8 cellular contexts compared by ENCODE assay signal in genomic region chr6:119348308-119349040, GRCh38. TPM values are rescaled to one million over a fixed set of nuclear protein-coding genes. Genes with fewer than 3 reads are reported as not detected.
DNase-seq lines count a peak whose midpoint lies in the region; ATAC-seq, FAIRE-seq and TF ChIP-seq lines count a peak whose summit lies in the region.

No MANE protein-coding gene starts in this region.

- H3K36me3 Mint-ChIP-seq in endothelial cell (ENCODE audit: low read depth, unreplicated experiment) = peaks cover 9% of the 10 kb centered on the region
- peaks cover 0 to 13% (median 0%) of the 10 kb centered on the region in 5 donors for H3K36me3 Mint-ChIP-seq in naive thymus-derived CD4-positive, alpha-beta T cell

- CTCF ChIA-PET in AG04449 (lab: Yijun Ruan, JAX) = interaction anchor here (0.9 to 3.4 kb wide), 4 partner anchors 199 to 237 kb away, joined by 3 to 40 read pairs (median 6); no protein-coding TSS in a partner anchor
- CTCF ChIA-PET in IMR-90 (lab: Yijun Ruan, JAX) = no interaction called here
- CTCF ChIA-PET in naive thymus-derived CD4-positive, alpha-beta T cell (lab: Charles Lee) = no interaction called here

- H3K27ac ChIP-seq in IMR-90 (ENCODE audit: insufficient read depth, low read length) (no peak overlapping the region; the same call in 1 of the 2 replicates), tibial nerve (peak overlapping the region; percentile 88 to 98 (median 96))
- H3K27ac ChIP-seq in naive thymus-derived CD4-positive, alpha-beta T cell (ENCODE audit: low read depth, low read length) = peak overlapping the region; percentile 83

- peak overlapping the region; percentile 12 for H3K27ac Mint-ChIP-seq in endothelial cell (ENCODE audit: unreplicated experiment)
- H3K27ac Mint-ChIP-seq in naive thymus-derived CD4-positive, alpha-beta T cell = peak overlapping the region; percentile 57 to 95 (median 90)

- in situ Hi-C loops in IMR-90 (cut with MboI; ENCODE audit: low sequenced_read_pairs) = loop anchor here (5.0 kb wide), 1 partner anchor 196 kb away; no protein-coding TSS in a partner anchor

- H2BK15ac ChIP-seq in IMR-90 (ENCODE audit: low read depth, low read length) = no peak overlapping the region

- no peak overlapping the region for H4K8ac ChIP-seq in IMR-90 (ENCODE audit: low read depth in 2 of 2, low read length in 2 of 2)

- no peaks in the 10 kb centered on the region for H3K27me3 ChIP-seq in IMR-90 (ENCODE audit: control insufficient read depth, insufficient read depth, low read length)
- H3K27me3 ChIP-seq in naive thymus-derived CD4-positive, alpha-beta T cell (ENCODE audit: control insufficient read depth in 2 of 2, insufficient read depth in 2 of 2, low read length in 2 of 2) = no peaks in the 10 kb centered on the region
- no peaks in the 10 kb centered on the region for H3K27me3 ChIP-seq in tibial nerve

- 0 out of 2 replicates have a peak overlapping the region, but pooled peaks have one; percentile 58 for H3K14ac ChIP-seq in IMR-90 (replicated peaks; ENCODE audit: low read depth, low read length)

- intact Hi-C loops in IMR-90 (cut with micrococcal nuclease) = loop anchor here (1.0 to 10.0 kb wide), 4 partner anchors 86 to 1986 kb away; partner anchors contain the start of gene TBC1D32
- intact Hi-C loops in naive thymus-derived CD4-positive, alpha-beta T cell (cut with micrococcal nuclease) = loop anchor here (1.0 to 10.0 kb wide), 17 partner anchors 9 to 1864 kb away; partner anchors contain the start of genes ASF1A (in 2 of the 2), MCM9 (in 2 of the 2), CEP85L (in 1 of the 2) and DCBLD1 (in 1 of the 2)

- H3K4ac ChIP-seq in IMR-90 (ENCODE audit: low read depth, low read length) = peak overlapping the region; percentile 15

- H3K4me1 ChIP-seq in IMR-90 (ENCODE audit: control insufficient read depth, insufficient read depth, low read length) = peaks cover 5% of the 10 kb centered on the region; the same call in 1 of the 2 replicates
- H3K4me1 ChIP-seq in naive thymus-derived CD4-positive, alpha-beta T cell (ENCODE audit: control insufficient read depth in 2 of 2, insufficient read depth in 2 of 2, low read length in 2 of 2) = peaks cover 9% of the 10 kb centered on the region in 2 donors
- peaks cover 0 to 54% (median 4%) of the 10 kb centered on the region in 4 donors for H3K4me1 ChIP-seq in tibial nerve

- H2AK9ac ChIP-seq in IMR-90 (replicated peaks; ENCODE audit: low read depth, low read length, poor library complexity) = peak overlapping the region; percentile 77

- peak overlapping the region; percentile 94 for H3K4me3 Mint-ChIP-seq in endothelial cell (ENCODE audit: unreplicated experiment)
- peak overlapping the region; percentile 82 to 99 (median 93) for H3K4me3 Mint-ChIP-seq in naive thymus-derived CD4-positive, alpha-beta T cell

- dilution Hi-C loops in IMR-90 (cut with HindIII; ENCODE audit: low sequenced_read_pairs, unreplicated experiment) = no loop called here

- H3K9ac ChIP-seq in IMR-90 (ENCODE audit: low read depth, low read length) = peak overlapping the region; percentile 68

- H2AK5ac ChIP-seq in IMR-90 (ENCODE audit: low read depth, low read length) = no peak overlapping the region

- H3K9me3 ChIP-seq in IMR-90 (ENCODE audit: control insufficient read depth, insufficient read depth, low read length) (no peaks in the 10 kb centered on the region), tibial nerve (no peaks in the 10 kb centered on the region)
- no peaks in the 10 kb centered on the region for H3K9me3 ChIP-seq in naive thymus-derived CD4-positive, alpha-beta T cell (ENCODE audit: control insufficient read depth in 2 of 3, low read length in 3 of 3)

- no peak overlapping the region for H3K56ac ChIP-seq in IMR-90 (ENCODE audit: extremely low read depth, insufficient read depth, low read length)

- peaks cover 5 to 16% of the 10 kb centered on the region in 2 experiments; a peak in 3 of 4 replicates for H3K79me1 ChIP-seq in IMR-90 (ENCODE audit: low read depth in 1 of 2, low read length in 2 of 2)

- TF ChIP-seq POLR2A in IMR-90 (IDR thresholded peaks at IDR 0.05; ENCODE audit: low read depth, low read length) (no peak), tibial nerve (IDR thresholded peaks at IDR 0.05) (no peak)

- H2BK120ac ChIP-seq in IMR-90 (ENCODE audit: low read depth, low read length) = no peak overlapping the region

- peak overlapping the region; percentile 10; the same call in 1 of the 2 replicates for H3K23ac ChIP-seq in IMR-90 (ENCODE audit: low read depth, low read length)

- no peaks in the 10 kb centered on the region for H4K20me1 ChIP-seq in IMR-90 (ENCODE audit: insufficient read depth, low read length)

- no peak for TF ChIP-seq RAD21 in IMR-90 (IDR thresholded peaks at IDR 0.05; ENCODE audit: low read length)

- no peaks in the 10 kb centered on the region for H3K9me3 Mint-ChIP-seq in endothelial cell (ENCODE audit: unreplicated experiment)
- H3K9me3 Mint-ChIP-seq in naive thymus-derived CD4-positive, alpha-beta T cell = no peaks in the 10 kb centered on the region

- H4K91ac ChIP-seq in IMR-90 (ENCODE audit: insufficient read depth, low read depth, low read length) = no peak overlapping the region; the same call in 1 of the 2 replicates

- H3K4me1 Mint-ChIP-seq in endothelial cell (ENCODE audit: unreplicated experiment) = peaks cover 44% of the 10 kb centered on the region
- H3K4me1 Mint-ChIP-seq in naive thymus-derived CD4-positive, alpha-beta T cell = peaks cover 8 to 63% (median 58%) of the 10 kb centered on the region in 7 donors

- H3K18ac ChIP-seq in IMR-90 (ENCODE audit: low read depth, low read length) = no peak overlapping the region

- H3K36me3 ChIP-seq in IMR-90 (ENCODE audit: control insufficient read depth, insufficient read depth, low read length) (no peaks in the 10 kb centered on the region), tibial nerve (no peaks in the 10 kb centered on the region)
- peaks cover 0 to 9% (median 0%) of the 10 kb centered on the region in 3 experiments for H3K36me3 ChIP-seq in naive thymus-derived CD4-positive, alpha-beta T cell (ENCODE audit: control insufficient read depth in 2 of 3, insufficient read depth in 3 of 3, low read length in 3 of 3)

- H2BK20ac ChIP-seq in IMR-90 (ENCODE audit: low read depth, low read length) = no peak overlapping the region

- no peaks in the 10 kb centered on the region; the same call in 1 of the 2 replicates for H3K9me1 ChIP-seq in IMR-90 (ENCODE audit: insufficient read depth, low read length)

- peak; percentile 6 for ATAC-seq in IMR-90 (ENCODE audit: low read depth)
- no peak for ATAC-seq in naive thymus-derived CD4-positive, alpha-beta T cell

- no peak for DNase-seq in AG04449 (ENCODE audit: low read depth, low spot score)
- no peak for DNase-seq in GM19239 (ENCODE audit: insufficient read length, low spot score)
- DNase-seq in IMR-90 = peak; percentile 29
- peak; percentile 77 for DNase-seq in activated CD8-positive, alpha-beta memory T cell treated with anti-CD3 and anti-CD28 coated beads for 24 hours
- DNase-seq in endothelial cell (ENCODE audit: low spot score) = peak; percentile 45
- peak; percentile 14 to 60 (median 42) for DNase-seq in naive thymus-derived CD4-positive, alpha-beta T cell
- no peak for DNase-seq in tibial nerve (ENCODE audit: low spot score in 2 of 2)
- no peak for DNase-seq in NCI-H128 (lab: John Stamatoyannopoulos, UW; ENCODE audit: unreplicated experiment)

- peaks cover 10% of the 10 kb centered on the region for H3K27me3 Mint-ChIP-seq in endothelial cell (ENCODE audit: unreplicated experiment)
- H3K27me3 Mint-ChIP-seq in naive thymus-derived CD4-positive, alpha-beta T cell = no peaks in the 10 kb centered on the region

- POLR2A ChIA-PET in AG04449 (lab: Yijun Ruan, JAX) (no interaction called here), IMR-90 (lab: Charles Lee; ENCODE audit: unreplicated experiment) (interaction anchor here (0.5 kb wide), 1 partner anchor 23 kb away, joined by 4 read pairs; no protein-coding TSS in a partner anchor)
- POLR2A ChIA-PET in naive thymus-derived CD4-positive, alpha-beta T cell (lab: Charles Lee) = interaction anchor here (0.6 to 2.1 kb wide), 3 partner anchors 34 to 414 kb away, joined by 3 to 6 read pairs (median 4); no protein-coding TSS in a partner anchor

- TSS peak; percentile 76 for BruUV-seq in IMR-90 (replicated peaks; lab: Mats Ljungman, UMichigan)

- no peak overlapping the region for H4K5ac ChIP-seq in IMR-90 (ENCODE audit: low read depth, low read length)

- TF ChIP-seq CTCF in AG04449 (IDR thresholded peaks at IDR 0.05; ENCODE audit: insufficient read depth, low read length, missing control alignments) (no peak), IMR-90 (conservative IDR thresholded peaks at IDR 0.05; ENCODE audit: low read depth, low read length) (no peak), endothelial cell (IDR thresholded peaks at IDR 0.05; ENCODE audit: unreplicated experiment) (no peak), tibial nerve (IDR thresholded peaks at IDR 0.05) (no peak)

- 1% methylated on average over 26 of the region's 65 CpGs; no CpG with 5 or more reads in 1 of the 2 experiments for WGBS in IMR-90 (ENCODE audit: extremely low coverage in 2 of 2, insufficient read length in 1 of 2), 2 experiments
- WGBS in tibial nerve, 2 donors = 0% methylated on average over 20 to 50 of the region's 65 CpGs

- H2BK5ac ChIP-seq in IMR-90 (ENCODE audit: low read depth, low read length, poor library complexity, severe bottlenecking) = no peak overlapping the region

- H2AFZ ChIP-seq in IMR-90 (replicated peaks; ENCODE audit: low read length, poor library complexity) = peak overlapping the region; percentile 98

- no peak for TF ChIP-seq EP300 in tibial nerve (IDR thresholded peaks at IDR 0.05)

- peak overlapping the region; percentile 81 for H3K4me3 ChIP-seq in AG04449 (ENCODE audit: low read depth, low read length)
- H3K4me3 ChIP-seq in IMR-90 (ENCODE audit: insufficient read depth, low read depth, low read length) = peak overlapping the region; percentile 98
- peak overlapping the region; percentile 85 for H3K4me3 ChIP-seq in naive thymus-derived CD4-positive, alpha-beta T cell (ENCODE audit: low read length)
- H3K4me3 ChIP-seq in tibial nerve = peak overlapping the region; percentile 74 to 99 (median 87)

- peak overlapping the region; percentile 99 for H3K4me2 ChIP-seq in IMR-90 (ENCODE audit: low read depth, low read length)

- FAIRE-seq in GM19239 (lab: Jason Lieb, UNC) = peak; percentile 78

TF ChIP-seq in IMR-90, 13 proteins besides CTCF, POLR2A, EP300 and RAD21 (continues in another document):
- TF ChIP-seq MAFK (IDR thresholded peaks at IDR 0.05; ENCODE audit: low read depth, low read length) (no peak), RFX5 (IDR thresholded peaks at IDR 0.05; ENCODE audit: low read depth, low read length) (no peak)

RNA-seq across cellular contexts. Expression of gene MAN1A1, which starts 1.1 kb away (rescaled TPM):
- 5.9 and 11.4 TPM in 2 replicates for total RNA-seq in IMR-90 (2012; rRNA removed)
- polyA plus RNA-seq in IMR-90 (2012; rRNA removed) = 4.6 and 6.4 TPM in 2 replicates
- polyA plus RNA-seq in IMR-90 (2012; cell fraction: cytosol; rRNA removed) = 2.0 and 3.3 TPM in 2 replicates
- polyA plus RNA-seq in IMR-90 (2012; cell fraction: nucleus; rRNA removed; ENCODE audit: low replicate concordance) = 1.3 and 2.6 TPM in 2 replicates
- total RNA-seq in endothelial cell (ENCODE audit: unreplicated experiment) = 34.4 TPM
- 10 to 100 TPM in 2 of 5 experiments, 1 to 10 TPM in 3; 8.3 to 22.3 (median 8.5) TPM for total RNA-seq in naive thymus-derived CD4-positive, alpha-beta T cell
- 1 to 10 TPM; 5.4 to 7.1 TPM for polyA plus RNA-seq in naive thymus-derived CD4-positive, alpha-beta T cell
- total RNA-seq in tibial nerve = 100 to 1,000 TPM; 118 to 287 (median 154) TPM

Comparison
In these comparisons a context has a peak if more than half of its experiments do, and no peak if none do; other contexts are left out.
1. DNase-seq: peak in IMR-90 (single experiment), activated CD8-positive, alpha-beta memory T cell treated with anti-CD3 and anti-CD28 coated beads for 24 hours (single experiment), endothelial cell (single experiment) and naive thymus-derived CD4-positive, alpha-beta T cell (9 of 9); none in AG04449 (single experiment), GM19239 (single experiment), tibial nerve (0 of 2) and NCI-H128 (single experiment).
2. Peak in every context shown above with its lines, with median percentiles within 50 percentile points of each other: H3K4me3 ChIP-seq.